8 cellular contexts compared by ENCODE assay signal in genomic region chr2:85813978-85814801, GRCh38.
DNase-seq lines count a peak whose midpoint lies in the region; ATAC-seq and TF ChIP-seq lines count a peak whose summit lies in the region.

No MANE protein-coding gene starts in this region.

- no peak overlapping the region for H3K9ac ChIP-seq in PC-3 (ENCODE audit: low read length)

- no peaks in the 10 kb centered on the region for H3K79me2 ChIP-seq in PC-3 (ENCODE audit: low read length)

- CTCF ChIA-PET in PC-3 (lab: Charles Lee), result interaction anchor here (0.7 to 1.2 kb wide), 6 partner anchors 13 to 89 kb away, joined by 3 to 14 read pairs (median 5); partner anchors contain the start of gene ATOH8

- no peak for TF ChIP-seq POLR2A in erythroblast (IDR thresholded peaks at IDR 0.05; ENCODE audit: low read length)

- intact Hi-C loops in PC-3 (cut with micrococcal nuclease), result loop anchor here (1.0 to 10.0 kb wide), 4 partner anchors 42 to 169 kb away; no protein-coding TSS in a partner anchor

- ATAC-seq in PC-3 (peak; percentile 97), GM19455 (IDR thresholded peaks at IDR 0.05; ENCODE audit: unreplicated experiment) (no peak)

- H3F3A ChIP-seq in PC-3 (ENCODE audit: low read length, unreplicated experiment), result no peaks in the 10 kb centered on the region

- H3K4me1 ChIP-seq in PC-3 (ENCODE audit: insufficient read depth, low read length), result peaks cover 4% of the 10 kb centered on the region; the same call in 1 of the 2 replicates

- DNase-seq in GM10266 (ENCODE audit: extremely low spot score) (peak; percentile 90), KG1 (lab: John Stamatoyannopoulos, UW) (peak; percentile 53), PC-3 (peak; percentile 91), activated T-cell treated with anti-CD3 and anti-CD28 coated beads for 4 hours (peak; percentile 72), erythroblast (lab: John Stamatoyannopoulos, UW) (peak; percentile 73 to 84), myocyte (ENCODE audit: low read depth) (peak; percentile 90)
- DNase-seq in stimulated activated CD8-positive, alpha-beta memory T cell treated with anti-CD3 and anti-CD28 coated beads, Interleukin-7, amount 100 ng/mL, for 1 hour (ENCODE audit: low read depth in 2 of 2), result peak; percentile 58 to 69

- H3K27ac ChIP-seq in PC-3 (ENCODE audit: low read length), result no peak overlapping the region

- no peak overlapping the region for H3K4me2 ChIP-seq in PC-3 (ENCODE audit: low read length)

- no peaks in the 10 kb centered on the region for H3K9me2 ChIP-seq in PC-3 (replicated peaks; ENCODE audit: low read length)

- no peak overlapping the region for H3K4me3 ChIP-seq in PC-3 (ENCODE audit: low read length)

- H3K9me3 ChIP-seq in PC-3 (ENCODE audit: low read length), result no peaks in the 10 kb centered on the region

- no peak overlapping the region for H2AFZ ChIP-seq in PC-3 (ENCODE audit: low read length)

- no TSS peak for BruUV-seq in PC-3 (replicated peaks; lab: Mats Ljungman, UMichigan)

- no peaks in the 10 kb centered on the region; the same call in 1 of the 2 replicates for H3K27me3 ChIP-seq in PC-3 (ENCODE audit: low read length)

- no peaks in the 10 kb centered on the region for H4K20me1 ChIP-seq in PC-3 (ENCODE audit: low read length)

- POLR2A ChIA-PET in PC-3 (lab: Charles Lee; ENCODE audit: unreplicated experiment), result no interaction called here

- H3K36me3 ChIP-seq in PC-3 (ENCODE audit: low read depth, low read length), result no peaks in the 10 kb centered on the region

- TF ChIP-seq CTCF in GM10266 (IDR thresholded peaks at IDR 0.05; ENCODE audit: control insufficient read depth, insufficient read depth, low read depth, missing control alignments) (peak; percentile 98), PC-3 (conservative IDR thresholded peaks at IDR 0.05; ENCODE audit: low read depth, low read length) (peak; percentile 96)
